Comparison of ENCODE assay signal across 1 cellular context in the genomic region with DNA sequence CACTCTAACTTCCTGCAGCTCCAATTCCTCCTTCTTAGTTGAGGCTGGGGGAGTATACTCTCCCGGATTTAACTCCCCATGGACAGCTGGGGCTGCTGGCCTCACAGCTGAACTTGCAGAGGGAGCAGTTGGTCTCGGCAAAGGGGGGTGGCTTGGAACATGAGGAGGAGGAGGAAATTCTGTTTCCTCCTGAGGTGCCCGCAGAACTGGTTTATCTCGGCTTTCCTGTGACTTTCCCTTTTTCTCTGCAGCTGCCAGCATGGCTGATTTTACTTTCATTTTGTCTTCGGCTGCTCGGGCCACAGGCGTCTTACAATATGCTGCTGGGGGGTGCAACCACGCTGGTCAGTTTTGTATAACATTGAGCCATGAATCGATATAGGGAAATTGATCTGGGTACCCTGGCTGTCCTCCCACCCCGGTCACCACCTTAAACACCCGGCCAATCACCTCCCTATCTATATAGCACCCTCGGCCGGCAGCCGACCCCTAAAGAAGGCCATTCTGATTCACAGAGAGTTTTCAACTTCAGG.
TF ChIP-seq lines count a peak whose summit lies in the region.

No MANE protein-coding gene starts in this region.

TF ChIP-seq in HepG2, 621 proteins besides CTCF, POLR2A, EP300 and RAD21 (continued from another document and continues in another):
- TF ChIP-seq HBP1 (CRISPR knock-in tag; IDR thresholded peaks at IDR 0.05; ENCODE audit: low read depth) (no peak), ZNF12 (CRISPR knock-in tag; IDR thresholded peaks at IDR 0.05) (no peak), ZNF282 (IDR thresholded peaks at IDR 0.05; ENCODE audit: partially characterized antibody) (no peak), SNAI1 (CRISPR knock-in tag; IDR thresholded peaks at IDR 0.05; ENCODE audit: borderline replicate concordance) (0 out of 2 replicates have a peak, but pooled peaks have one; percentile 12), ZNF749 (CRISPR knock-in tag; IDR thresholded peaks at IDR 0.05; ENCODE audit: borderline replicate concordance) (no peak), ZEB1 (IDR thresholded peaks at IDR 0.05; ENCODE audit: insufficient replicate concordance, low read depth) (peak; percentile 21), HHEX (CRISPR knock-in tag; IDR thresholded peaks at IDR 0.05) (no peak), NBN (conservative IDR thresholded peaks at IDR 0.05) (no peak), AHDC1 (CRISPR knock-in tag; IDR thresholded peaks at IDR 0.05; ENCODE audit: borderline replicate concordance) (0 out of 2 replicates have a peak, but pooled peaks have one; percentile 28), ELF4 (CRISPR knock-in tag; IDR thresholded peaks at IDR 0.05; ENCODE audit: borderline replicate concordance) (no peak), SIN3A (IDR thresholded peaks at IDR 0.05; ENCODE audit: borderline replicate concordance, low read depth, low read length) (peak; percentile 1; the same call in 1 of the 2 replicates), ZNF569 (CRISPR knock-in tag; IDR thresholded peaks at IDR 0.05; ENCODE audit: borderline replicate concordance) (no peak), AKNA (CRISPR knock-in tag; IDR thresholded peaks at IDR 0.05; ENCODE audit: borderline replicate concordance) (no peak), EZH2 (conservative IDR thresholded peaks at IDR 0.05; ENCODE audit: low read depth, low read length) (no peak), GABPB1 (CRISPR knock-in tag; IDR thresholded peaks at IDR 0.05) (no peak), HDAC1 (CRISPR knock-in tag; IDR thresholded peaks at IDR 0.05) (no peak), ZNF235 (CRISPR knock-in tag; IDR thresholded peaks at IDR 0.05; ENCODE audit: borderline replicate concordance) (no peak), SNAPC2 (CRISPR knock-in tag; IDR thresholded peaks at IDR 0.05) (peak; percentile 32; the same call in 1 of the 2 replicates), NFATC3 (CRISPR knock-in tag; IDR thresholded peaks at IDR 0.05) (no peak), DDIT3 (CRISPR knock-in tag; IDR thresholded peaks at IDR 0.05) (no peak), ZNF33A (CRISPR knock-in tag; IDR thresholded peaks at IDR 0.05; ENCODE audit: borderline replicate concordance) (0 out of 2 replicates have a peak, but pooled peaks have one; percentile 47), KAT2B (IDR thresholded peaks at IDR 0.05; ENCODE audit: borderline replicate concordance, low read depth, low read length) (peak; percentile 35; the same call in 1 of the 2 replicates), ZFP1 (CRISPR knock-in tag; IDR thresholded peaks at IDR 0.05) (no peak), MZF1 (CRISPR knock-in tag; IDR thresholded peaks at IDR 0.05; ENCODE audit: borderline replicate concordance) (no peak), ZNF326 (CRISPR knock-in tag; IDR thresholded peaks at IDR 0.05; ENCODE audit: borderline replicate concordance) (no peak), SIX4 (CRISPR knock-in tag; IDR thresholded peaks at IDR 0.05) (no peak), ATF3 (CRISPR knock-in tag; IDR thresholded peaks at IDR 0.05) (no peak), TOE1 (CRISPR knock-in tag; IDR thresholded peaks at IDR 0.05) (no peak), KAT7 (CRISPR knock-in tag; IDR thresholded peaks at IDR 0.05; ENCODE audit: borderline replicate concordance) (0 out of 2 replicates have a peak, but pooled peaks have one; percentile 16), MLLT10 (CRISPR knock-in tag; IDR thresholded peaks at IDR 0.05) (no peak), ZNF232 (CRISPR knock-in tag; IDR thresholded peaks at IDR 0.05; ENCODE audit: borderline replicate concordance) (no peak), EED (CRISPR knock-in tag; IDR thresholded peaks at IDR 0.05) (no peak), YEATS2 (CRISPR knock-in tag; IDR thresholded peaks at IDR 0.05; ENCODE audit: borderline replicate concordance) (no peak), IKZF4 (CRISPR knock-in tag; IDR thresholded peaks at IDR 0.05; ENCODE audit: borderline replicate concordance, low read depth, not compliant biosample characterization) (no peak), ATAD3A (CRISPR knock-in tag; IDR thresholded peaks at IDR 0.05) (no peak), ZNF430 (CRISPR knock-in tag; IDR thresholded peaks at IDR 0.05) (0 out of 2 replicates have a peak, but pooled peaks have one; percentile 1)
- TF ChIP-seq, protein P1, sequence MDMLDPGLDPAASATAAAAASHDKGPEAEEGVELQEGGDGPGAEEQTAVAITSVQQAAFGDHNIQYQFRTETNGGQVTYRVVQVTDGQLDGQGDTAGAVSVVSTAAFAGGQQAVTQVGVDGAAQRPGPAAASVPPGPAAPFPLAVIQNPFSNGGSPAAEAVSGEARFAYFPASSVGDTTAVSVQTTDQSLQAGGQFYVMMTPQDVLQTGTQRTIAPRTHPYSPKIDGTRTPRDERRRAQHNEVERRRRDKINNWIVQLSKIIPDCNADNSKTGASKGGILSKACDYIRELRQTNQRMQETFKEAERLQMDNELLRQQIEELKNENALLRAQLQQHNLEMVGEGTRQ (IDR thresholded peaks at IDR 0.05; ENCODE audit: low read depth, low read length): no peak
- TF ChIP-seq, protein P1 (CRISPR knock-in tag; IDR thresholded peaks at IDR 0.05; ENCODE audit: borderline replicate concordance): no peak
- TF ChIP-seq, protein P2, sequence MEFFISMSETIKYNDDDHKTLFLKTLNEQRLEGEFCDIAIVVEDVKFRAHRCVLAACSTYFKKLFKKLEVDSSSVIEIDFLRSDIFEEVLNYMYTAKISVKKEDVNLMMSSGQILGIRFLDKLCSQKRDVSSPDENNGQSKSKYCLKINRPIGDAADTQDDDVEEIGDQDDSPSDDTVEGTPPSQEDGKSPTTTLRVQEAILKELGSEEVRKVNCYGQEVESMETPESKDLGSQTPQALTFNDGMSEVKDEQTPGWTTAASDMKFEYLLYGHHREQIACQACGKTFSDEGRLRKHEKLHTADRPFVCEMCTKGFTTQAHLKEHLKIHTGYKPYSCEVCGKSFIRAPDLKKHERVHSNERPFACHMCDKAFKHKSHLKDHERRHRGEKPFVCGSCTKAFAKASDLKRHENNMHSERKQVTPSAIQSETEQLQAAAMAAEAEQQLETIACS (CRISPR knock-in tag; IDR thresholded peaks at IDR 0.05): no peak
- TF ChIP-seq, protein P3, sequence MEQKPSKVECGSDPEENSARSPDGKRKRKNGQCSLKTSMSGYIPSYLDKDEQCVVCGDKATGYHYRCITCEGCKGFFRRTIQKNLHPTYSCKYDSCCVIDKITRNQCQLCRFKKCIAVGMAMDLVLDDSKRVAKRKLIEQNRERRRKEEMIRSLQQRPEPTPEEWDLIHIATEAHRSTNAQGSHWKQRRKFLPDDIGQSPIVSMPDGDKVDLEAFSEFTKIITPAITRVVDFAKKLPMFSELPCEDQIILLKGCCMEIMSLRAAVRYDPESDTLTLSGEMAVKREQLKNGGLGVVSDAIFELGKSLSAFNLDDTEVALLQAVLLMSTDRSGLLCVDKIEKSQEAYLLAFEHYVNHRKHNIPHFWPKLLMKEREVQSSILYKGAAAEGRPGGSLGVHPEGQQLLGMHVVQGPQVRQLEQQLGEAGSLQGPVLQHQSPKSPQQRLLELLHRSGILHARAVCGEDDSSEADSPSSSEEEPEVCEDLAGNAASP (CRISPR knock-in tag; IDR thresholded peaks at IDR 0.05; ENCODE audit: borderline replicate concordance): no peak
- TF ChIP-seq, protein P4, sequence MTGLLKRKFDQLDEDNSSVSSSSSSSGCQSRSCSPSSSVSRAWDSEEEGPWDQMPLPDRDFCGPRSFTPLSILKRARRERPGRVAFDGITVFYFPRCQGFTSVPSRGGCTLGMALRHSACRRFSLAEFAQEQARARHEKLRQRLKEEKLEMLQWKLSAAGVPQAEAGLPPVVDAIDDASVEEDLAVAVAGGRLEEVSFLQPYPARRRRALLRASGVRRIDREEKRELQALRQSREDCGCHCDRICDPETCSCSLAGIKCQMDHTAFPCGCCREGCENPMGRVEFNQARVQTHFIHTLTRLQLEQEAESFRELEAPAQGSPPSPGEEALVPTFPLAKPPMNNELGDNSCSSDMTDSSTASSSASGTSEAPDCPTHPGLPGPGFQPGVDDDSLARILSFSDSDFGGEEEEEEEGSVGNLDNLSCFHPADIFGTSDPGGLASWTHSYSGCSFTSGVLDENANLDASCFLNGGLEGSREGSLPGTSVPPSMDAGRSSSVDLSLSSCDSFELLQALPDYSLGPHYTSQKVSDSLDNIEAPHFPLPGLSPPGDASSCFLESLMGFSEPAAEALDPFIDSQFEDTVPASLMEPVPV (CRISPR knock-in tag; IDR thresholded peaks at IDR 0.05): no peak
